Comparison of ENCODE assay signal across 15 cellular contexts in genomic region chr1:208562021-208562950, GRCh38.
DNase-seq lines count a peak whose midpoint lies in the region; TF ChIP-seq lines count a peak whose summit lies in the region.
"Had no signal": no experiment of that assay in that cellular context is flagged by ENCODE, and none has a peak within 500 bp of the region (broad histone marks: within the 10 kb centered on the region; RNA-seq: fewer than 3 reads in every experiment).

No MANE protein-coding gene starts in this region.

- WGBS in mesendoderm (ENCODE audit: extremely low coverage, insufficient coverage, low lambda C conversion rate): no CpG with 5 or more reads among the region's 4 CpGs
- whole genome bisulfite sequencing in thyroid gland, 2 donors: 70 to 85% methylated on average over 4 of the region's 4 CpGs

- H3K79me1 ChIP-seq in mesendoderm (ENCODE audit: low read length): no peaks in the 10 kb centered on the region

- H3K18ac ChIP-seq in mesendoderm (ENCODE audit: low read length): no peak overlapping the region

- intact Hi-C loops in thyroid gland (cut with DNase I): no loop called here

- no peak overlapping the region for H2BK120ac ChIP-seq in mesendoderm (ENCODE audit: low read depth, low read length)

- no peaks in the 10 kb centered on the region for H3K79me2 ChIP-seq in mesendoderm (ENCODE audit: control insufficient read depth, insufficient read depth, low read length)

- no peaks in the 10 kb centered on the region for H3K4me1 ChIP-seq in mesendoderm (ENCODE audit: control insufficient read depth, low read depth, low read length)
- peaks cover 0 to 3% of the 10 kb centered on the region in 2 donors for H3K4me1 ChIP-seq in thyroid gland
- H3K4me1 ChIP-seq: A549; BLaER1 treated with 17β-estradiol and CSF1 and Interleukin-3, amounts not matched to agents 10 nM and 100 nM had no signal

- no peaks in the 10 kb centered on the region for H3K36me3 ChIP-seq in BJ (ENCODE audit: control insufficient read depth, insufficient read depth, low read length)
- H3K36me3 ChIP-seq in mesendoderm (ENCODE audit: control insufficient read depth, insufficient read depth, low read length): no peaks in the 10 kb centered on the region
- H3K36me3 ChIP-seq in thyroid gland: no peaks in the 10 kb centered on the region
- H3K36me3 ChIP-seq: BLaER1 treated with 17β-estradiol and CSF1 and Interleukin-3, amounts not matched to agents 10 nM and 100 nM had no signal

- no peak overlapping the region for H3K23ac ChIP-seq in mesendoderm (ENCODE audit: low read length)

- H2BK15ac ChIP-seq in mesendoderm (replicated peaks; ENCODE audit: low read depth): no peak overlapping the region

- no peaks in the 10 kb centered on the region for H3K9me3 ChIP-seq in thyroid gland
- H3K9me3 ChIP-seq: A549; BLaER1 treated with 17β-estradiol and CSF1 and Interleukin-3, amounts not matched to agents 10 nM and 100 nM had no signal

- TF ChIP-seq CTCF in BJ (IDR thresholded peaks at IDR 0.05; ENCODE audit: insufficient read depth, low read depth, low read length) (no peak), thyroid gland (IDR thresholded peaks at IDR 0.05) (no peak)

- H3K4me2 ChIP-seq in mesendoderm (ENCODE audit: low read length): no peak overlapping the region
- H3K4me2 ChIP-seq: A549; BLaER1 treated with 17β-estradiol and CSF1 and Interleukin-3, amounts not matched to agents 10 nM and 100 nM had no signal

- POLR2A ChIA-PET in BJ (lab: Charles Lee): no interaction called here

- H3K4me3 ChIP-seq in BJ (ENCODE audit: low read depth, low read length): no peak overlapping the region
- H3K4me3 ChIP-seq in mesendoderm (ENCODE audit: low read length): no peak overlapping the region
- H3K4me3 ChIP-seq in thyroid gland (replicated peaks in 1 of 3): no peak overlapping the region
- H3K4me3 ChIP-seq: A549; BLaER1 treated with 17β-estradiol and CSF1 and Interleukin-3, amounts not matched to agents 10 nM and 100 nM had no signal

- H3K27ac ChIP-seq in mesendoderm (ENCODE audit: low read depth, low read length) (no peak overlapping the region), thyroid gland (no peak overlapping the region)
- H3K27ac ChIP-seq: A549; BLaER1 treated with 17β-estradiol and CSF1 and Interleukin-3, amounts not matched to agents 10 nM and 100 nM had no signal

- DNase-seq in BJ (ENCODE audit: low read depth) (peak; percentile 69), ELR (ENCODE audit: low read depth) (peak; percentile 34), epidermal melanocyte (ENCODE audit: insufficient read length, low spot score) (peak; percentile 25), mesendoderm (peak; percentile 68), ecto neural progenitor cell (ENCODE audit: low spot score) (no peak), thyroid gland (no peak), COLO829 (ENCODE audit: low spot score) (no peak)
- DNase-seq: AML-193; Calu3; CD4-positive, CD25-positive, alpha-beta regulatory T cell; DMS 273 treated with DMSO at 0.1 percent for 48 hours; GDM1; HCEC 1CT had no signal

- no peak overlapping the region for H2AK5ac ChIP-seq in mesendoderm (ENCODE audit: low read length)

- no peak overlapping the region for H3K4ac ChIP-seq in mesendoderm (ENCODE audit: low read depth, low read length)

- no peak overlapping the region for H3K9ac ChIP-seq in mesendoderm (ENCODE audit: low read length)
- H3K9ac ChIP-seq: BLaER1 treated with 17β-estradiol and CSF1 and Interleukin-3, amounts not matched to agents 10 nM and 100 nM had no signal

- no peaks in the 10 kb centered on the region for H3K27me3 ChIP-seq in BJ (ENCODE audit: control insufficient read depth, insufficient read depth, low read length)
- H3K27me3 ChIP-seq in mesendoderm (ENCODE audit: insufficient read depth, low read length, poor library complexity): no peaks in the 10 kb centered on the region
- H3K27me3 ChIP-seq in thyroid gland: no peaks in the 10 kb centered on the region
- H3K27me3 ChIP-seq: BLaER1 treated with 17β-estradiol and CSF1 and Interleukin-3, amounts not matched to agents 10 nM and 100 nM had no signal

- TF ChIP-seq POLR2A in thyroid gland (IDR thresholded peaks at IDR 0.05): no peak

- CTCF ChIA-PET in BJ (lab: Yijun Ruan, JAX): no interaction called here

- H4K8ac ChIP-seq in mesendoderm (ENCODE audit: low read depth, low read length): no peak overlapping the region

- H2BK5ac ChIP-seq in mesendoderm (ENCODE audit: low read length): no peak overlapping the region

- H3K56ac ChIP-seq in mesendoderm (ENCODE audit: low read length): no peak overlapping the region

- H4K5ac ChIP-seq in mesendoderm (ENCODE audit: low read length): no peak overlapping the region

Comparison
In these comparisons a context has a peak if more than half of its experiments do, and no peak if none do; other contexts are left out.
1. DNase-seq: peak in BJ (single experiment), ELR (single experiment), epidermal melanocyte (single experiment) and mesendoderm (single experiment); none in ecto neural progenitor cell (single experiment), thyroid gland (0 of 2) and COLO829 (single experiment).